Comparison of ENCODE assay signal across 34 cellular contexts in the genomic region with DNA sequence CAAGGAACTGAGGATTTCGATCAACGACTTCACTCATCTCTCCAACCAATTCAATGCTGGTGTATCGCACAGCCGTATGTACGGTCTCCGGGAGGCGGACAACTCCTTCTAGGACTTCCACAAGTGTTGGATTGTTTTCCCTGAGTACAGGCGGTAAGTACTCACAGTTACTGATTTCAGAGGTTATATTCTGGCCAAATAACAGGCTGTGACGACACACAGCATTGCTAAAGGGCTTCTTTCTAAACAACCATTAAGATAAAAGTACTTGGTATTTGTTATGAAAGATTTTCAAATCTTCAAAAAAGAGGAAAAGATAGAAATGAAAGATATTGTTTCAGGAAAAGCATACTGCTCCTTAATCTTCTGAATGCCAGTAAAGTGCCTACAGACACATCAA. TPM values are rescaled to one million over a fixed set of nuclear protein-coding genes. Genes with fewer than 3 reads are reported as not detected.
"Had no signal": no experiment of that assay in that cellular context is flagged by ENCODE, and none has a peak within 500 bp of the region (broad histone marks: within the 10 kb centered on the region; RNA-seq: fewer than 3 reads in every experiment).

No MANE protein-coding gene starts in this region.

- H3K27me3 Mint-ChIP-seq: activated CD4-positive, alpha-beta T cell treated with anti-CD3 and anti-CD28 coated beads, Interleukin-2, amount 10 ng/mL, durations not matched to agents 7 days and 5 days; activated CD8-positive, alpha-beta memory T cell treated with anti-CD3 and anti-CD28 coated beads, Interleukin-2, amount 10 ng/mL, durations not matched to agents 7 days and 5 days; activated naive CD4-positive, alpha-beta T cell treated with anti-CD3 and anti-CD28 coated beads, Interleukin-2, amount 50 U/mL, for 24 hours; activated naive CD8-positive, alpha-beta T cell treated with anti-CD3 and anti-CD28 coated beads for 36 hours; activated naive CD8-positive, alpha-beta T cell treated with anti-CD3 and anti-CD28 coated beads, Interleukin-2, amount 50 U/mL, for 24 hours; brain had no signal

- H3K4me1 ChIP-seq: ascending aorta, breast epithelium, colonic mucosa, esophagus squamous epithelium, foreskin keratinocyte, gastrocnemius medialis, heart left ventricle had no signal

- H3K27ac ChIP-seq: adrenal gland, ascending aorta, breast epithelium, cardiac muscle cell, colonic mucosa, epithelial cell of prostate, esophagus squamous epithelium, foreskin keratinocyte, gastrocnemius medialis, heart left ventricle had no signal

- ATAC-seq: activated CD8-positive, alpha-beta memory T cell treated with anti-CD3 and anti-CD28 coated beads, Interleukin-2, amount 10 ng/mL, durations not matched to agents 7 days and 5 days; activated CD8-positive, alpha-beta T cell treated with anti-CD3 and anti-CD28 coated beads, Interleukin-2, amount 10 ng/mL, durations not matched to agents 7 days and 5 days; activated naive CD8-positive, alpha-beta T cell treated with anti-CD3 and anti-CD28 coated beads, Interleukin-2, amount 50 U/mL, for 24 hours; foreskin keratinocyte; gastrocnemius medialis; heart left ventricle; WTC11 had no signal

- H3K4me1 Mint-ChIP-seq: activated CD4-positive, alpha-beta T cell treated with anti-CD3 and anti-CD28 coated beads, Interleukin-2, amount 10 ng/mL, durations not matched to agents 7 days and 5 days; activated CD8-positive, alpha-beta memory T cell treated with anti-CD3 and anti-CD28 coated beads, Interleukin-2, amount 10 ng/mL, durations not matched to agents 7 days and 5 days; activated naive CD4-positive, alpha-beta T cell treated with anti-CD3 and anti-CD28 coated beads, Interleukin-2, amount 50 U/mL, for 24 hours; activated naive CD8-positive, alpha-beta T cell treated with anti-CD3 and anti-CD28 coated beads, Interleukin-2, amount 50 U/mL, for 24 hours had no signal

- H3K4me3 Mint-ChIP-seq: activated CD4-positive, alpha-beta T cell treated with anti-CD3 and anti-CD28 coated beads, Interleukin-2, amount 10 ng/mL, durations not matched to agents 7 days and 5 days; activated CD8-positive, alpha-beta memory T cell treated with anti-CD3 and anti-CD28 coated beads, Interleukin-2, amount 10 ng/mL, durations not matched to agents 7 days and 5 days; activated CD8-positive, alpha-beta T cell treated with anti-CD3 and anti-CD28 coated beads, Interleukin-2, amount 10 ng/mL, durations not matched to agents 7 days and 5 days; activated naive CD4-positive, alpha-beta T cell treated with anti-CD3 and anti-CD28 coated beads for 36 hours; activated naive CD4-positive, alpha-beta T cell treated with anti-CD3 and anti-CD28 coated beads, Interleukin-2, amount 50 U/mL, for 24 hours; activated naive CD8-positive, alpha-beta T cell treated with anti-CD3 and anti-CD28 coated beads for 36 hours; activated naive CD8-positive, alpha-beta T cell treated with anti-CD3 and anti-CD28 coated beads, Interleukin-2, amount 50 U/mL, for 24 hours; activated T-helper 1 cell treated with anti-CD3 and anti-CD28 coated beads, Interleukin-12 subunit alpha, Interleukin-12 subunit beta, Interleukin-2, Interleukin-4 antibody, amounts not matched to agents 30 ng/mL and 10 ng/mL and 1 ng/mL, durations not matched to agents 14 hours and 24 hours and 36 hours; brain; WTC11 had no signal

- H3K4me3 ChIP-seq: adrenal gland, ascending aorta, breast epithelium, cardiac muscle cell, colonic mucosa, esophagus squamous epithelium, gastrocnemius medialis, heart left ventricle had no signal

- H3K27ac Mint-ChIP-seq: activated CD4-positive, alpha-beta T cell treated with anti-CD3 and anti-CD28 coated beads, Interleukin-2, amount 10 ng/mL, durations not matched to agents 7 days and 5 days; activated CD8-positive, alpha-beta memory T cell treated with anti-CD3 and anti-CD28 coated beads, Interleukin-2, amount 10 ng/mL, durations not matched to agents 7 days and 5 days; activated CD8-positive, alpha-beta T cell treated with anti-CD3 and anti-CD28 coated beads, Interleukin-2, amount 10 ng/mL, durations not matched to agents 7 days and 5 days; activated naive CD4-positive, alpha-beta T cell treated with anti-CD3 and anti-CD28 coated beads for 36 hours; activated naive CD4-positive, alpha-beta T cell treated with anti-CD3 and anti-CD28 coated beads, Interleukin-2, amount 50 U/mL, for 24 hours; activated naive CD8-positive, alpha-beta T cell treated with anti-CD3 and anti-CD28 coated beads for 36 hours; activated naive CD8-positive, alpha-beta T cell treated with anti-CD3 and anti-CD28 coated beads, Interleukin-2, amount 50 U/mL, for 24 hours; activated T-helper 1 cell treated with anti-CD3 and anti-CD28 coated beads, Interleukin-12 subunit alpha, Interleukin-12 subunit beta, Interleukin-2, Interleukin-4 antibody, amounts not matched to agents 30 ng/mL and 10 ng/mL and 1 ng/mL, durations not matched to agents 14 hours and 24 hours and 36 hours; brain; WTC11 had no signal

- H3K27me3 ChIP-seq: adrenal gland, ascending aorta, breast epithelium, cardiac muscle cell, colonic mucosa, esophagus squamous epithelium, foreskin keratinocyte, gastrocnemius medialis, heart left ventricle had no signal

- H3K36me3 ChIP-seq: breast epithelium, colonic mucosa had no signal

- H3K9me3 Mint-ChIP-seq: activated CD4-positive, alpha-beta T cell treated with anti-CD3 and anti-CD28 coated beads, Interleukin-2, amount 10 ng/mL, durations not matched to agents 7 days and 5 days; activated naive CD4-positive, alpha-beta T cell treated with anti-CD3 and anti-CD28 coated beads for 36 hours; activated naive CD4-positive, alpha-beta T cell treated with anti-CD3 and anti-CD28 coated beads, Interleukin-2, amount 50 U/mL, for 24 hours; activated naive CD8-positive, alpha-beta T cell treated with anti-CD3 and anti-CD28 coated beads for 36 hours; activated naive CD8-positive, alpha-beta T cell treated with anti-CD3 and anti-CD28 coated beads, Interleukin-2, amount 50 U/mL, for 24 hours; activated T-helper 1 cell treated with anti-CD3 and anti-CD28 coated beads, Interleukin-12 subunit alpha, Interleukin-12 subunit beta, Interleukin-2, Interleukin-4 antibody, amounts not matched to agents 30 ng/mL and 10 ng/mL and 1 ng/mL, durations not matched to agents 14 hours and 24 hours and 36 hours; activated T-helper 2 cell treated with anti-CD3 and anti-CD28 coated beads, Interferon-gamma antibody, Interleukin-2, Interleukin-4, amounts not matched to agents 10 μg/mL and 5 μg/mL and 100 μg/mL, durations not matched to agents 14 hours and 24 hours and 36 hours; brain; WTC11 had no signal

- DNase-seq: activated CD4-positive, alpha-beta T cell treated with anti-CD3 and anti-CD28 coated beads for 1 hour; activated CD4-positive, alpha-beta T cell treated with anti-CD3 and anti-CD28 coated beads for 4 hours; activated CD4-positive, alpha-beta T cell treated with anti-CD3 and anti-CD28 coated beads, Interleukin-2, amount 10 ng/mL, durations not matched to agents 7 days and 5 days; activated CD4-positive, alpha-beta T cell treated with anti-CD3 and anti-CD28 coated beads, Interleukin-2, amount 50 U/mL, for 4 hours; activated CD8-positive, alpha-beta memory T cell treated with anti-CD3 and anti-CD28 coated beads, Interleukin-2, amount 10 ng/mL, durations not matched to agents 7 days and 5 days; activated CD8-positive, alpha-beta memory T cell treated with anti-CD3 and anti-CD28 coated beads, Interleukin-2, amount 50 U/mL, for 4 hours; activated CD8-positive, alpha-beta T cell treated with anti-CD3 and anti-CD28 coated beads, Interleukin-2, amount 10 ng/mL, durations not matched to agents 7 days and 5 days; activated effector memory CD4-positive, alpha-beta T cell treated with anti-CD3 and anti-CD28 coated beads, Interleukin-2, amount 50 U/mL, for 16 hours; activated naive CD4-positive, alpha-beta T cell treated with anti-CD3 and anti-CD28 coated beads for 36 hours; activated naive CD8-positive, alpha-beta T cell treated with anti-CD3 and anti-CD28 coated beads for 36 hours; activated naive CD8-positive, alpha-beta T cell treated with anti-CD3 and anti-CD28 coated beads, Interleukin-2, amount 50 U/mL, for 24 hours; activated T-cell treated with anti-CD3 and anti-CD28 coated beads, Interleukin-2, amount 50 U/mL, for 1 hour; activated T-cell treated with anti-CD3 and anti-CD28 coated beads, Interleukin-2, amount 50 U/mL, for 48 hours; central memory CD4-positive, alpha-beta T cell; cerebellar nuclear complex; colonic mucosa; effector CD8-positive, alpha-beta T cell; esophagus squamous epithelium; foreskin keratinocyte; gastrocnemius medialis; glutamatergic neuron; heart left ventricle; T-helper 2 cell had no signal

- H3K9me3 ChIP-seq: adrenal gland, ascending aorta, breast epithelium, colonic mucosa, esophagus squamous epithelium, gastrocnemius medialis, heart left ventricle had no signal

RNA-seq across cellular contexts. Expression of a gene that starts 52.2 kb away (rescaled TPM):
- total RNA-seq: ascending aorta, cardiac muscle cell had no signal
- polyA plus RNA-seq: cardiac muscle cell, fibroblast of lung had no signal
